Comparison of ENCODE assay signal across 27 cellular contexts in the genomic region with DNA sequence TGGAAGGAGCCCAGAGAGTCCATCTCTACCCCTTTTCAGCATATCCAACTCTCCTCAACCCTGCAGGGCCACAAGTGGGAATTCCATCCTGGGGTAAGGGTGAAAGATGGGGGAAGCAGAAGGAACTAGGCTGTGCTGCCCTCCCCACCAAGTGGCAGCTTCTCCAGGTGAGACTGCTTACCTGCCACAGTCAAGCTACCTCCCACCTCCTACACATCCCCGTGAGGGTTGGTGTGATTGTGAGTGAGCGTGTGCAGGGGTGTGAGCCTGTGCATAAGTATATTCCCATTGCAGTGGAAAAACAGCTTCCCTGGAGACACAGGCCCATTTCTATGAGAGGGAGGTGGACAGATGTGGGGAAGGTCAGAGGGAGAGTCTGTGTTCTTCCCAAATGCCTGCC.
"Had no signal": no experiment of that assay in that cellular context is flagged by ENCODE, and none has a peak within 500 bp of the region (broad histone marks: within the 10 kb centered on the region; RNA-seq: fewer than 3 reads in every experiment).

No MANE protein-coding gene starts in this region.

- H3K27me3 ChIP-seq: ascending aorta had no signal

- H3K27ac ChIP-seq: ascending aorta, VCaP had no signal

- DNase-seq: activated B cell treated with CpG ODN at 0.5 μM for 24 hours; activated CD4-positive, alpha-beta memory T cell treated with anti-CD3 and anti-CD28 coated beads for 36 hours; activated CD4-positive, alpha-beta T cell treated with anti-CD3 and anti-CD28 coated beads for 4 hours; activated CD4-positive, alpha-beta T cell treated with anti-CD3 and anti-CD28 coated beads, Interleukin-2, amount 10 ng/mL, durations not matched to agents 24 days and 14 days; activated CD4-positive, alpha-beta T cell treated with anti-CD3 and anti-CD28 coated beads, Interleukin-2, amount 50 U/mL, for 1 hour; activated CD4-positive, alpha-beta T cell treated with anti-CD3 and anti-CD28 coated beads, Interleukin-2, amount 50 U/mL, for 4 hours; activated CD4-positive, CD25-positive, alpha-beta regulatory T cell treated with anti-CD3 and anti-CD28 coated beads, Interleukin-2, amount 50 U/mL, for 72 hours; activated CD8-positive, alpha-beta memory T cell treated with anti-CD3 and anti-CD28 coated beads, Interleukin-2, amount 50 U/mL, for 4 hours; activated CD8-positive, alpha-beta T cell treated with anti-CD3 and anti-CD28 coated beads for 36 hours; activated effector memory CD4-positive, alpha-beta T cell treated with Interleukin-2 at 50 U/mL for 16 hours; activated gamma-delta T cell; activated naive CD4-positive, alpha-beta T cell treated with anti-CD3 and anti-CD28 coated beads, Interleukin-2, amount 10 ng/mL, durations not matched to agents 7 days and 5 days; activated naive CD4-positive, alpha-beta T cell treated with Interleukin-2 at 50 U/mL for 16 hours; activated naive CD8-positive, alpha-beta T cell treated with anti-CD3 and anti-CD28 coated beads, Interleukin-2, amount 10 ng/mL, durations not matched to agents 7 days and 5 days; activated naive CD8-positive, alpha-beta T cell treated with anti-CD3 and anti-CD28 coated beads, Interleukin-2, amount 50 U/mL, for 24 hours; activated T-cell treated with anti-CD3 and anti-CD28 coated beads for 4 hours; activated T-cell treated with anti-CD3 and anti-CD28 coated beads, Interleukin-2, amount 50 U/mL, for 1 hour; activated T-cell treated with anti-CD3 and anti-CD28 coated beads, Interleukin-2, amount 50 U/mL, for 4 hours; activated T-cell treated with anti-CD3 and anti-CD28 coated beads, Interleukin-2, amount 50 U/mL, for 72 hours; amygdala; anterior cingulate cortex; cerebellar nuclear complex; T-helper 1 cell; T-helper 2 cell; T-helper 9 cell had no signal

- H3K4me3 ChIP-seq: ascending aorta had no signal

- ATAC-seq: activated CD8-positive, alpha-beta T cell treated with anti-CD3 and anti-CD28 coated beads for 36 hours; activated naive CD8-positive, alpha-beta T cell treated with anti-CD3 and anti-CD28 coated beads, Interleukin-2, amount 50 U/mL, for 24 hours; activated T-cell treated with anti-CD3 and anti-CD28 coated beads, Interleukin-2, amount 50 U/mL, for 72 hours had no signal

- H3K4me1 ChIP-seq: ascending aorta had no signal

- H3K9me3 ChIP-seq: ascending aorta had no signal
